In the genomic region with DNA sequence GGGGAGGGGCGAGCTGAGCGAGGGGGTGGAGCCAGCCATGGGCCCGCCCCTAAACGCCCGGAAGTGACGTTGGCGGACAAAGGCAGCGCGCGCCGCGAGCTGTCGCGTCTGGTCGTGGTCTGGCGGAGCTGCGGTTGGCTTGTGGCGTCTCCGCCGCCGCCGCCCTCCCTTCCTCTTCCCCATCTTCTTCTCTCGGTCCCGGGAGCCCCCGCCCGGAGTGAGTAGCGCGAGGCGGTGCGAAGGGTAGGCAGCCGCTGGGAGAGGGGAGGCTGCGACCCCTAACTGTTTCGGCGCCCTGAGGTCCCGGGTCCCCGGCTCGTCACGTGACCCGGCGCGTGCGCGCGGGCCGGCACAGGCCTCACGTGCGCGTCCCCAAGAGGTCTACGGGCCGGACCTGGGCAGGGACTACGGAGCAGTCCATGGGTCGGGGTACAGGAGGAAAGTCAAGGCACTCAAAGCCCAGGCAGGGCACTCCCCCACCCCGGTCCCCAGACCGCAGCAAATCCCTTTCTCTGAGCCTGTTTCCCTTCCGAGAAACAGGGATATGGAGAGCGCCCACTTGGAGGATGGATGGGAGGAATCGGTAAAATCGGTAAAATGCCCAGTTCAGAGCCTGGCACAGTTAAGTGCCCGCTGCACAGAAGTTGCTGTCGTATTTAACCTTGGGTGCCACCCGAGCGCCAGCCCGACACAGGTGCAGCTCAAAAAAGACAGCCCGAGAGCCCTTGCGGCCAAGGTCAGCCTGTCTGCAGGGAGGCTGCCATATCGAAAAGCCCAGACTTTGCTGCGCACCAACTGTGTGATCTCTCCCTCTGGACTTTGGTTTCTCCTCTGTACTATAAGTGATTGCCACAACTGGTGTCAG, we compare ENCODE assay signal across 8 cellular contexts. TPM values are rescaled to one million over a fixed set of nuclear protein-coding genes. Genes with fewer than 3 reads are reported as not detected.
A peak's percentile ranks its signal among the peaks of the same experiment; 100 is the strongest.
DNase-seq lines count a peak whose midpoint lies in the region; ATAC-seq, FAIRE-seq and TF ChIP-seq lines count a peak whose summit lies in the region.

A gene with protein sequence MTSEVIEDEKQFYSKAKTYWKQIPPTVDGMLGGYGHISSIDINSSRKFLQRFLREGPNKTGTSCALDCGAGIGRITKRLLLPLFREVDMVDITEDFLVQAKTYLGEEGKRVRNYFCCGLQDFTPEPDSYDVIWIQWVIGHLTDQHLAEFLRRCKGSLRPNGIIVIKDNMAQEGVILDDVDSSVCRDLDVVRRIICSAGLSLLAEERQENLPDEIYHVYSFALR (plus strand): TSS at position 85 of the 865 bp plus-strand sequence. CDS start 6,541 bp downstream, outside the sequence.

- peak within 1 kb of the TSS; percentile 94 to 99 for H3K4me2 ChIP-seq in H1 (ENCODE audit: insufficient read depth in 1 of 2, low read depth in 2 of 2, low read length in 2 of 2)
- H3K4me2 ChIP-seq in mesendoderm (ENCODE audit: low read length): peak within 1 kb of the TSS; percentile 66

- peaks cover 63% of the 10 kb centered on the region for H3K4me1 Mint-ChIP-seq in CD4-positive, alpha-beta T cell (ENCODE audit: low read depth)

- CTCF ChIA-PET in CD4-positive, alpha-beta T cell (lab: Charles Lee): interaction anchor here (0.9 to 4.3 kb wide), 5 partner anchors 15 to 495 kb away, joined by 4 to 38 read pairs (median 15); a partner anchor contains a TSS
- CTCF ChIA-PET in H1 (lab: Charles Lee; ENCODE audit: partially characterized antibody): interaction anchor here (0.6 to 8.1 kb wide), 16 partner anchors 12 to 833 kb away, joined by 3 to 104 read pairs (median 5); no protein-coding TSS in a partner anchor

- no peak within 1 kb of the TSS for H3K14ac ChIP-seq in H1 (ENCODE audit: insufficient read length)

- H3K36me3 ChIP-seq in H1 (ENCODE audit: control insufficient read depth in 2 of 4, insufficient read depth in 4 of 4, low read length in 3 of 4) (peaks cover 0 to 5% (median 0%) of the 10 kb centered on the region in 4 experiments; a peak in 2 of 8 replicates), mesendoderm (ENCODE audit: control insufficient read depth, insufficient read depth, low read length) (no peaks in the 10 kb centered on the region)

- H4K8ac ChIP-seq in H1 (ENCODE audit: extremely low read depth, insufficient read depth, low read length): peak within 1 kb of the TSS; percentile 99
- no peak within 1 kb of the TSS for H4K8ac ChIP-seq in mesendoderm (ENCODE audit: low read depth, low read length)

- H4K91ac ChIP-seq in H1 (replicated peaks; ENCODE audit: insufficient read length, low read length): no peak within 1 kb of the TSS

- H4K5ac ChIP-seq in H1 (ENCODE audit: insufficient read length, low read depth, low read length) (peak within 1 kb of the TSS; percentile 89), mesendoderm (ENCODE audit: low read length) (no peak within 1 kb of the TSS)

- peak within 1 kb of the TSS; percentile 94 for H3K27ac Mint-ChIP-seq in CD4-positive, alpha-beta T cell

- H2AK5ac ChIP-seq in H1 (ENCODE audit: low read depth, low read length): peak within 1 kb of the TSS; percentile 68; the same call in 1 of the 2 replicates
- H2AK5ac ChIP-seq in mesendoderm (ENCODE audit: low read length): peak within 1 kb of the TSS; percentile 6

- H3K9me3 ChIP-seq in CD4-positive, alpha-beta T cell (ENCODE audit: control insufficient read depth, low read length): no peaks in the 10 kb centered on the region
- no peaks in the 10 kb centered on the region for H3K9me3 ChIP-seq in H1 (ENCODE audit: insufficient read depth in 2 of 2, low read depth in 1 of 2, low read length in 1 of 2)

- TF ChIP-seq EP300 in H1 (IDR thresholded peaks at IDR 0.05; ENCODE audit: borderline replicate concordance in 1 of 2, low read depth in 2 of 2, low read length in 2 of 2): no peak

- no peak for TF ChIP-seq CTCF in CD4-positive, alpha-beta T cell (IDR thresholded peaks at IDR 0.05)
- TF ChIP-seq CTCF in H1 (IDR thresholded peaks at IDR 0.05; ENCODE audit: control extremely low read depth in 1 of 3, insufficient read depth in 1 of 3, low read depth in 1 of 3, low read length in 3 of 3): no peak

- H3K23ac ChIP-seq in H1 (ENCODE audit: insufficient read length) (no peak within 1 kb of the TSS), mesendoderm (ENCODE audit: low read length) (peak within 1 kb of the TSS; percentile 29)

- H3K27ac ChIP-seq in CD4-positive, alpha-beta T cell (ENCODE audit: low read depth, low read length): peak within 1 kb of the TSS; percentile 98
- H3K27ac ChIP-seq in H1 (ENCODE audit: low read depth, low read length) (peak within 1 kb of the TSS; percentile 88), mesendoderm (ENCODE audit: low read depth, low read length) (peak within 1 kb of the TSS; percentile 6)

- H3K27me3 ChIP-seq in CD4-positive, alpha-beta T cell (ENCODE audit: control insufficient read depth, insufficient read depth, low read length): peaks cover 9% of the 10 kb centered on the region
- H3K27me3 ChIP-seq in H1 (replicated peaks in 1 of 4; ENCODE audit: control insufficient read depth in 3 of 4, extremely low read depth in 1 of 4, insufficient read depth in 3 of 4, low read length in 3 of 4) (peaks cover 2 to 8% (median 5%) of the 10 kb centered on the region in 4 experiments; a peak in 5 of 7 replicates), mesendoderm (ENCODE audit: insufficient read depth, low read length, poor library complexity) (no peaks in the 10 kb centered on the region)

- peak within 1 kb of the TSS; percentile 78 to 92 (median 83) for H3K4me3 ChIP-seq in H1 (ENCODE audit: extremely low read depth in 1 of 4, insufficient read depth in 2 of 4, low read depth in 3 of 4, low read length in 4 of 4)
- peak within 1 kb of the TSS; percentile 84 for H3K4me3 ChIP-seq in mesendoderm (ENCODE audit: low read length)

- no peak within 1 kb of the TSS for H2BK120ac ChIP-seq in H1 (replicated peaks; ENCODE audit: low read depth, low read length)
- H2BK120ac ChIP-seq in mesendoderm (ENCODE audit: low read depth, low read length): no peak within 1 kb of the TSS

- peak within 1 kb of the TSS; percentile 94 for H3K4me3 Mint-ChIP-seq in CD4-positive, alpha-beta T cell

- TF ChIP-seq POLR2A in H1 (IDR thresholded peaks at IDR 0.05; ENCODE audit: control extremely low read depth in 1 of 2, low read depth in 2 of 2, low read length in 2 of 2): peak; percentile 93 to 96

- H3K36me3 Mint-ChIP-seq in CD4-positive, alpha-beta T cell (ENCODE audit: low read depth): peaks cover 27% of the 10 kb centered on the region

- peak; percentile 65 for ATAC-seq in CD4-positive, alpha-beta T cell (ENCODE audit: poor library complexity)
- peak; percentile 79 for ATAC-seq in GM19397 (IDR thresholded peaks at IDR 0.05; ENCODE audit: unreplicated experiment)
- ATAC-seq in HG03571 (IDR thresholded peaks at IDR 0.05; ENCODE audit: unreplicated experiment): peak; percentile 70

- WGBS in H1 (ENCODE audit: extremely low coverage in 1 of 2, insufficient coverage in 1 of 2, insufficient read length in 1 of 2, insufficient replicate concordance in 2 of 2, low coverage in 1 of 2, low lambda C conversion rate in 2 of 2, missing lambda C conversion rate in 1 of 2), 2 experiments: 2% methylated on average over 60 of the region's 67 CpGs; no CpG with 5 or more reads in 1 of the 2 experiments
- WGBS in mesendoderm (ENCODE audit: extremely low coverage, insufficient coverage, low lambda C conversion rate): no CpG with 5 or more reads among the region's 67 CpGs

- H2BK20ac ChIP-seq in H1 (ENCODE audit: low read length): no peak within 1 kb of the TSS

- intact Hi-C loops in CD4-positive, alpha-beta T cell (cut with DNase I, micrococcal nuclease): loop anchor here (1.0 to 10.0 kb wide), 4 partner anchors 15 to 599 kb away; a partner anchor contains a TSS

- H2BK5ac ChIP-seq in H1 (ENCODE audit: low read depth, low read length) (peak within 1 kb of the TSS; percentile 88), mesendoderm (ENCODE audit: low read length) (peak within 1 kb of the TSS; percentile 90)

- peaks cover 11% of the 10 kb centered on the region for H3K23me2 ChIP-seq in H1 (ENCODE audit: low read depth, low read length)

- H3K79me2 ChIP-seq in H1 (ENCODE audit: control insufficient read depth in 1 of 2, insufficient read depth in 2 of 2, low read length in 2 of 2): peaks cover 48 to 54% of the 10 kb centered on the region in 2 experiments
- peaks cover 53% of the 10 kb centered on the region for H3K79me2 ChIP-seq in mesendoderm (ENCODE audit: control insufficient read depth, insufficient read depth, low read length)

- H4K20me1 ChIP-seq in H1 (replicated peaks in 1 of 2; ENCODE audit: control insufficient read depth in 1 of 2, insufficient read depth in 2 of 2, low read length in 2 of 2): peaks cover 39 to 46% of the 10 kb centered on the region in 2 experiments

- peak; percentile 85 to 97 (median 90) for DNase-seq in CD4-positive, alpha-beta T cell
- DNase-seq in NOMO-1 (lab: John Stamatoyannopoulos, UW; ENCODE audit: unreplicated experiment in 2 of 2): peak; percentile 71 to 89
- DNase-seq in activated CD8-positive, alpha-beta memory T cell treated with anti-CD3 and anti-CD28 coated beads for 4 hours (ENCODE audit: low read depth in 2 of 2): peak; percentile 83
- DNase-seq in H1 (ENCODE audit: low read depth in 1 of 2, low spot score in 2 of 2): peak in 1 of 2 experiments; percentile 98
- peak; percentile 85 for DNase-seq in mesendoderm
- peak; percentile 86 for DNase-seq in stimulated activated CD8-positive, alpha-beta memory T cell treated with anti-CD3 and anti-CD28 coated beads, Interleukin-15, amount 100 ng/mL, for 1 hour (ENCODE audit: low read depth)

- no peak for TF ChIP-seq RAD21 in H1 (IDR thresholded peaks at IDR 0.05 in 1 of 2, conservative IDR thresholded peaks at IDR 0.05 in 1 of 2; ENCODE audit: low read depth in 2 of 2, low read length in 2 of 2)

- H2AFZ ChIP-seq in H1 (ENCODE audit: low read length): no peak within 1 kb of the TSS

- H3K4me1 ChIP-seq in H1 (replicated peaks in 1 of 4; ENCODE audit: control insufficient read depth in 3 of 4, insufficient read depth in 4 of 4, low read length in 3 of 4): peaks cover 10 to 19% (median 13%) of the 10 kb centered on the region in 4 experiments
- peaks cover 11% of the 10 kb centered on the region for H3K4me1 ChIP-seq in mesendoderm (ENCODE audit: control insufficient read depth, low read depth, low read length)

- POLR2A ChIA-PET in CD4-positive, alpha-beta T cell (lab: Charles Lee): interaction anchor here (0.6 to 4.4 kb wide), 22 partner anchors 8 to 1121 kb away, joined by 3 to 53 read pairs (median 4); a partner anchor contains a TSS
- POLR2A ChIA-PET in H1 (lab: Charles Lee; ENCODE audit: partially characterized antibody): interaction anchor here (0.5 to 8.4 kb wide), 7 partner anchors 13 to 487 kb away, joined by 3 to 95 read pairs (median 3); a partner anchor contains a TSS

- H3K18ac ChIP-seq in H1 (ENCODE audit: extremely low read depth, low read length) (peak within 1 kb of the TSS; percentile 99), mesendoderm (ENCODE audit: low read length) (peak within 1 kb of the TSS; percentile 83)

- H3K9ac ChIP-seq in H1 (replicated peaks in 1 of 4; ENCODE audit: extremely low read depth in 1 of 4, low read depth in 3 of 4, low read length in 3 of 4) (peak within 1 kb of the TSS; percentile 80 to 85 (median 82)), mesendoderm (ENCODE audit: low read length) (peak within 1 kb of the TSS; percentile 95)

- no peaks in the 10 kb centered on the region for H3K9me3 Mint-ChIP-seq in CD4-positive, alpha-beta T cell

- H3K79me1 ChIP-seq in H1 (ENCODE audit: low read depth, low read length): peaks cover 28% of the 10 kb centered on the region
- peaks cover 26% of the 10 kb centered on the region for H3K79me1 ChIP-seq in mesendoderm (ENCODE audit: low read length)

- H3K4ac ChIP-seq in H1 (replicated peaks; ENCODE audit: insufficient read length, low read depth, low read length) (peak within 1 kb of the TSS; percentile 94), mesendoderm (ENCODE audit: low read depth, low read length) (no peak within 1 kb of the TSS)

- H2BK12ac ChIP-seq in H1 (ENCODE audit: low read depth, low read length): 0 out of 2 replicates have a peak within 1 kb of the TSS, but pooled peaks have one; percentile 75

- H2BK15ac ChIP-seq in H1 (ENCODE audit: low read length): peak within 1 kb of the TSS; percentile 72; the same call in 1 of the 2 replicates
- H2BK15ac ChIP-seq in mesendoderm (replicated peaks; ENCODE audit: low read depth): no peak within 1 kb of the TSS

- peak within 1 kb of the TSS; percentile 32 for H3K56ac ChIP-seq in H1 (replicated peaks; ENCODE audit: insufficient read length, low read depth, low read length)
- peak within 1 kb of the TSS; percentile 95 for H3K56ac ChIP-seq in mesendoderm (ENCODE audit: low read length)

- H3K27me3 Mint-ChIP-seq in CD4-positive, alpha-beta T cell: peaks cover 11% of the 10 kb centered on the region

- no peak for FAIRE-seq in H1 (lab: Jason Lieb, UNC)

RNA-seq across cellular contexts. Expression of the gene that starts here (rescaled TPM):
- 10 to 100 TPM; 50.7 to 52.5 TPM for total RNA-seq in CD4-positive, alpha-beta T cell
- total RNA-seq in H1 (2021; fragmentation: NEBNext Ultra II Directional; extraction: Animal tissue kit (Norgen Biotek cat#: 25700)): 66.1 and 70.2 TPM in 2 replicates
- polyA plus RNA-seq in H1 (2011; rRNA removed): 66.8 and 72.0 TPM in 2 replicates
- polyA plus RNA-seq in H1 (2011; cell fraction: cytosol; rRNA removed): 74.2 TPM
- 49.9 TPM for polyA plus RNA-seq in H1 (2011; cell fraction: nucleus; rRNA removed)
- polyA plus RNA-seq in H1 (2012, experiment 1 of 2): 50.4 to 65.9 TPM (median 63.1 TPM) in 4 replicates
- polyA plus RNA-seq in H1 (2012, experiment 2 of 2): 54.6 TPM
- 37.6 TPM for polyA plus RNA-seq in H1 (2013, experiment 1 of 2)
- polyA plus RNA-seq in H1 (2013, experiment 2 of 2): 37.1 TPM
- polyA minus RNA-seq in H1 (2011; rRNA and poly(A)+ RNA removed): 27.6 and 39.4 TPM in 2 replicates
- polyA minus RNA-seq in H1 (2011; cell fraction: cytosol; rRNA and poly(A)+ RNA removed): 13.7 TPM
- 22.0 TPM for polyA minus RNA-seq in H1 (2011; cell fraction: nucleus; rRNA and poly(A)+ RNA removed)
- 42.0 TPM for polyA plus RNA-seq in mesendoderm (2013, experiment 1 of 2)
- polyA plus RNA-seq in mesendoderm (2013, experiment 2 of 2): 43.1 TPM

Comparison
In these comparisons a context has a peak if more than half of its experiments do, and no peak if none do; other contexts are left out.
1. H3K27ac ChIP-seq: peak in every context shown above with its lines; median percentile 98 in CD4-positive, alpha-beta T cell; 88 in H1; 6 in mesendoderm.